ENCODE assay signal across 8 cellular contexts in genomic region chr12:31324116-31324844, GRCh38. TPM values are rescaled to one million over a fixed set of nuclear protein-coding genes. Genes with fewer than 3 reads are reported as not detected.
DNase-seq lines count a peak whose midpoint lies in the region; ATAC-seq and TF ChIP-seq lines count a peak whose summit lies in the region.

No MANE protein-coding gene starts in this region.

- peak overlapping the region; percentile 93 for H2AFZ ChIP-seq in parathyroid adenoma

- no peaks in the 10 kb centered on the region for H3K27me3 Mint-ChIP-seq in CD8-positive, alpha-beta T cell (ENCODE audit: low read depth)
- peaks cover 24% of the 10 kb centered on the region for H3K27me3 Mint-ChIP-seq in activated naive CD4-positive, alpha-beta T cell treated with anti-CD3 and anti-CD28 coated beads, Interleukin-2, amount 10 ng/mL, durations not matched to agents 7 days and 5 days
- peaks cover 10% of the 10 kb centered on the region for H3K27me3 Mint-ChIP-seq in glutamatergic neuron (ENCODE audit: unreplicated experiment)

- H3K79me2 ChIP-seq in parathyroid adenoma: peaks cover 19% of the 10 kb centered on the region

- H3K27me3 ChIP-seq in CD8-positive, alpha-beta T cell (ENCODE audit: insufficient read depth, low read length): no peaks in the 10 kb centered on the region
- no peaks in the 10 kb centered on the region for H3K27me3 ChIP-seq in HUES48 (ENCODE audit: control insufficient read depth, insufficient read depth, low read length)
- H3K27me3 ChIP-seq in SJSA1 (replicated peaks): no peaks in the 10 kb centered on the region
- H3K27me3 ChIP-seq in parathyroid adenoma (ENCODE audit: control insufficient read depth, insufficient read depth, low read length): no peaks in the 10 kb centered on the region
- H3K27me3 ChIP-seq in transverse colon: no peaks in the 10 kb centered on the region

- H3K27ac Mint-ChIP-seq in CD8-positive, alpha-beta T cell: peak overlapping the region; percentile 93
- peak overlapping the region; percentile 99 for H3K27ac Mint-ChIP-seq in activated naive CD4-positive, alpha-beta T cell treated with anti-CD3 and anti-CD28 coated beads, Interleukin-2, amount 10 ng/mL, durations not matched to agents 7 days and 5 days
- H3K27ac Mint-ChIP-seq in glutamatergic neuron (ENCODE audit: unreplicated experiment): peak overlapping the region; percentile 95

- H3K36me3 Mint-ChIP-seq in CD8-positive, alpha-beta T cell: peaks cover 11% of the 10 kb centered on the region
- H3K36me3 Mint-ChIP-seq in activated naive CD4-positive, alpha-beta T cell treated with anti-CD3 and anti-CD28 coated beads, Interleukin-2, amount 10 ng/mL, durations not matched to agents 7 days and 5 days: peaks cover 17% of the 10 kb centered on the region
- no peaks in the 10 kb centered on the region for H3K36me3 Mint-ChIP-seq in glutamatergic neuron (ENCODE audit: unreplicated experiment)

- peak overlapping the region; percentile 96 for H3K4me2 ChIP-seq in parathyroid adenoma (ENCODE audit: low read length)

- peak; percentile 37 for TF ChIP-seq CTCF in CD8-positive, alpha-beta T cell (IDR thresholded peaks at IDR 0.05)
- TF ChIP-seq CTCF in glutamatergic neuron (IDR thresholded peaks at IDR 0.05; ENCODE audit: partially characterized antibody, unreplicated experiment): peak; percentile 23
- TF ChIP-seq CTCF in parathyroid adenoma (IDR thresholded peaks at IDR 0.05): no peak
- TF ChIP-seq CTCF in transverse colon (IDR thresholded peaks at IDR 0.05): peak in 3 of 5 experiments; percentile 4 to 21 (median 14)

- CTCF ChIA-PET in CD8-positive, alpha-beta T cell (lab: Charles Lee): no interaction called here
- CTCF ChIA-PET in activated naive CD4-positive, alpha-beta T cell treated with anti-CD3 and anti-CD28 coated beads, Interleukin-2, amount 10 ng/mL, durations not matched to agents 7 days and 5 days (lab: Charles Lee): no interaction called here

- peak overlapping the region; percentile 92 for H3K4me3 Mint-ChIP-seq in CD8-positive, alpha-beta T cell
- H3K4me3 Mint-ChIP-seq in activated naive CD4-positive, alpha-beta T cell treated with anti-CD3 and anti-CD28 coated beads, Interleukin-2, amount 10 ng/mL, durations not matched to agents 7 days and 5 days: peak overlapping the region; percentile 99
- peak overlapping the region; percentile 99 for H3K4me3 Mint-ChIP-seq in glutamatergic neuron (ENCODE audit: unreplicated experiment)

- H3K9me3 Mint-ChIP-seq in CD8-positive, alpha-beta T cell: no peaks in the 10 kb centered on the region
- H3K9me3 Mint-ChIP-seq in activated naive CD4-positive, alpha-beta T cell treated with anti-CD3 and anti-CD28 coated beads, Interleukin-2, amount 10 ng/mL, durations not matched to agents 7 days and 5 days: no peaks in the 10 kb centered on the region
- peaks cover 15% of the 10 kb centered on the region for H3K9me3 Mint-ChIP-seq in glutamatergic neuron (ENCODE audit: unreplicated experiment)

- no peak for TF ChIP-seq POLR2A in transverse colon (IDR thresholded peaks at IDR 0.05)

- peaks cover 49% of the 10 kb centered on the region for H3K4me1 Mint-ChIP-seq in CD8-positive, alpha-beta T cell (ENCODE audit: low read depth)
- peaks cover 46% of the 10 kb centered on the region for H3K4me1 Mint-ChIP-seq in activated naive CD4-positive, alpha-beta T cell treated with anti-CD3 and anti-CD28 coated beads, Interleukin-2, amount 10 ng/mL, durations not matched to agents 7 days and 5 days
- peaks cover 30% of the 10 kb centered on the region for H3K4me1 Mint-ChIP-seq in glutamatergic neuron (ENCODE audit: low read depth, unreplicated experiment)

- 1% methylated on average over 56 of the region's 81 CpGs; no CpG with 5 or more reads in 1 of the 2 donors for WGBS in transverse colon (ENCODE audit: low coverage in 1 of 2), 2 donors

- peak overlapping the region; percentile 81 for H3K4me3 ChIP-seq in CD8-positive, alpha-beta T cell (ENCODE audit: low read depth, low read length)
- peak overlapping the region; percentile 93 for H3K4me3 ChIP-seq in HUES48 (ENCODE audit: low read depth, low read length)
- peak overlapping the region; percentile 76 for H3K4me3 ChIP-seq in SJSA1
- peak overlapping the region; percentile 93 for H3K4me3 ChIP-seq in parathyroid adenoma (ENCODE audit: low read depth, low read length)
- peak overlapping the region; percentile 64 to 85 (median 73) for H3K4me3 ChIP-seq in transverse colon

- TF ChIP-seq EP300 in transverse colon (IDR thresholded peaks at IDR 0.05; ENCODE audit: low read depth): no peak

- H3K4me1 ChIP-seq in CD8-positive, alpha-beta T cell (ENCODE audit: insufficient read depth, low read length): peaks cover 37% of the 10 kb centered on the region
- H3K4me1 ChIP-seq in HUES48 (ENCODE audit: control insufficient read depth, insufficient read depth, low read length) (peaks cover 44% of the 10 kb centered on the region), SJSA1 (replicated peaks) (peaks cover 21% of the 10 kb centered on the region), parathyroid adenoma (peaks cover 14% of the 10 kb centered on the region), transverse colon (peaks cover 0 to 44% (median 11%) of the 10 kb centered on the region in 4 donors)

- peak; percentile 52 to 85 (median 70) for DNase-seq in CD8-positive, alpha-beta T cell
- peak; percentile 71 to 84 for DNase-seq in SJSA1 (ENCODE audit: low read depth in 1 of 2, low spot score in 2 of 2)
- DNase-seq in activated naive CD4-positive, alpha-beta T cell treated with anti-CD3 and anti-CD28 coated beads, Interleukin-2, amount 10 ng/mL, durations not matched to agents 7 days and 5 days: peak; percentile 86
- peak; percentile 71 for DNase-seq in glutamatergic neuron
- DNase-seq in transverse colon: peak; percentile 81

- H3K9me3 ChIP-seq in CD8-positive, alpha-beta T cell (ENCODE audit: low read length): no peaks in the 10 kb centered on the region
- H3K9me3 ChIP-seq in HUES48 (ENCODE audit: control insufficient read depth, insufficient read depth, low read length) (no peaks in the 10 kb centered on the region), SJSA1 (replicated peaks) (no peaks in the 10 kb centered on the region), parathyroid adenoma (ENCODE audit: control insufficient read depth, low read length) (no peaks in the 10 kb centered on the region), transverse colon (no peaks in the 10 kb centered on the region)

- ATAC-seq in CD8-positive, alpha-beta T cell: peak; percentile 62
- ATAC-seq in GM19397 (IDR thresholded peaks at IDR 0.05; ENCODE audit: unreplicated experiment): peak; percentile 38

- POLR2A ChIA-PET in CD8-positive, alpha-beta T cell (lab: Charles Lee): no interaction called here

- intact Hi-C loops in CD8-positive, alpha-beta T cell (cut with DNase I, micrococcal nuclease): loop anchor here (1.0 to 10.0 kb wide), 9 partner anchors 37 to 1942 kb away; partner anchors contain the start of genes YARS2 (in 2 of the 2), AMN1 (in 1 of the 2), DNM1L (in 1 of the 2) and ERGIC2 (in 1 of the 2)
- intact Hi-C loops in transverse colon (cut with DNase I; ENCODE audit: low total_unique reads): no loop called here

- H3K9ac ChIP-seq in HUES48 (ENCODE audit: low read depth, low read length): peak overlapping the region; percentile 98
- H3K9ac ChIP-seq in parathyroid adenoma: peak overlapping the region; percentile 82

- in situ Hi-C loops in transverse colon (cut with MboI; ENCODE audit: low pct_ligation_motif_present in 1 of 4, low pct_unique_long_range_greater_than_20kb in 1 of 4, low sequenced_read_pairs in 3 of 4): no loop called here

- peak overlapping the region; percentile 96 for H3K27ac ChIP-seq in CD8-positive, alpha-beta T cell (ENCODE audit: low read depth, low read length)
- H3K27ac ChIP-seq in HUES48 (ENCODE audit: low read depth, low read length): peak overlapping the region; percentile 97
- H3K27ac ChIP-seq in SJSA1: peak overlapping the region; percentile 87
- H3K27ac ChIP-seq in parathyroid adenoma: peak overlapping the region; percentile 92
- peak overlapping the region; percentile 93 to 96 (median 96) for H3K27ac ChIP-seq in transverse colon

- H3K36me3 ChIP-seq in CD8-positive, alpha-beta T cell (ENCODE audit: insufficient read depth, low read length): no peaks in the 10 kb centered on the region
- H3K36me3 ChIP-seq in HUES48 (ENCODE audit: control insufficient read depth, insufficient read depth, low read length): no peaks in the 10 kb centered on the region
- peaks cover 7% of the 10 kb centered on the region for H3K36me3 ChIP-seq in SJSA1
- no peaks in the 10 kb centered on the region for H3K36me3 ChIP-seq in parathyroid adenoma (ENCODE audit: control insufficient read depth, insufficient read depth, low read length)
- H3K36me3 ChIP-seq in transverse colon: no peaks in the 10 kb centered on the region

RNA-seq across cellular contexts. Expression of gene SINHCAF, which starts 1.7 kb away (rescaled TPM):
- total RNA-seq in CD8-positive, alpha-beta T cell: 100 to 1,000 TPM in 1 of 2 experiments, 10 to 100 TPM in 1; 93.7 to 108 TPM
- total RNA-seq in SJSA1 (2014; rRNA removed; shearing (Covaris generic)): 38.4 and 47.5 TPM in 2 replicates
- 149 TPM for total RNA-seq in glutamatergic neuron (ENCODE audit: unreplicated experiment)
- total RNA-seq in transverse colon: 100 to 1,000 TPM in 1 of 4 donors, 10 to 100 TPM in 3; 16.8 to 135 (median 64.8) TPM

Comparison
In these comparisons a context has a peak if more than half of its experiments do, and no peak if none do; other contexts are left out.
1. Peak in every context shown above with its lines: DNase-seq, ATAC-seq, H3K4me3 ChIP-seq and H3K27ac ChIP-seq.